Comparison of ENCODE assay signal across 17 cellular contexts in the genomic region with DNA sequence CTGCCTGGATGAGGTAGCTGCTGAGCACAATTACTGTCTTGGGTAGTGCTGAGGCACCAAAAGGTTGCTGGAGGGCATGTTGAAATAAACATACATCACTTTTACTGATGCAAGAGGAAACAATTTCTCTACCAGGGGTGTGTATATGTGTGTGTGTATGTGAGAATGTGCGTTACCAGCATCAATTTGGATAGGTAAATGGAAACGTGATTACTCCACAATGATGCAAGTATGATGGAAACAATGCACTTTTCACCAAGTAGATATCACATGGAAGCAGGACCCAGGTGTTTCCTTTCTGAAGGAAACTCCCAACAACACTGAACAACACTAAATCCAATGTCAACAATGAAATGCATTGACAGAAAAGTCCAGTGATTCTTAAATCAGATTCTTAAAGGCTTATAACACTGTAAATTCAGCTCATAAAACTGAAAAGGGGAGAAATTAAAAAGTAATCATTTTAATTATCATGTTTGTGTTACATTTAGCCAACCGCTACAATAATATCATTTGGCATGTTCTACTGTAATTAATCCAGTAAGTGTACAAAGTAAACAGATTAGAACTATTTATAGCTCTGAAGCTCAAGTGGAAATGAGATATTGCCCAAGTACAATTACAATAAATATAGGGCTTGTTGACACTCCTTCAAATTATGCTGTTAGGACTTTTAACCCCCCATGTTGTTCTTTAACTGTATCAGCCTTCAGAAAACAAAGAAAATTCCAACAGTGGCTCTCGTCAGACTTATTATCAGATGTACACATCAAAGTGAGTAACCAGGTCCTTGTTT. TPM values are rescaled to one million over a fixed set of nuclear protein-coding genes. Genes with fewer than 3 reads are reported as not detected.
DNase-seq lines count a peak whose midpoint lies in the region; ATAC-seq and TF ChIP-seq lines count a peak whose summit lies in the region.
"Had no signal": no experiment of that assay in that cellular context is flagged by ENCODE, and none has a peak within 500 bp of the region (broad histone marks: within the 10 kb centered on the region; RNA-seq: fewer than 3 reads in every experiment).

No MANE protein-coding gene starts in this region.

- H3K27ac ChIP-seq in RWPE2 (ENCODE audit: poor library complexity, severe bottlenecking), result no peak overlapping the region
- peak overlapping the region in 1 of 4 donors; percentile 44 for H3K27ac ChIP-seq in tibial nerve
- peak overlapping the region in 1 of 2 donors; percentile 62 for H3K27ac ChIP-seq in uterus
- no peak overlapping the region for H3K27ac ChIP-seq in left lung
- H3K27ac ChIP-seq: A549, right lobe of liver had no signal

- intact Hi-C loops in uterus (cut with DNase I; ENCODE audit: low total_unique reads) (no loop called here), left lung (cut with DNase I) (no loop called here)

- TF ChIP-seq EP300 in tibial nerve (IDR thresholded peaks at IDR 0.05), result peak; percentile 60 to 68

- peak; percentile 44 for ATAC-seq in RWPE2 (ENCODE audit: low read depth)
- no peak for ATAC-seq in left lung
- no peak for ATAC-seq in HG02610 (IDR thresholded peaks at IDR 0.05; ENCODE audit: unreplicated experiment)
- ATAC-seq: A549; activated CD4-positive, CD25-positive, alpha-beta regulatory T cell treated with anti-CD3 and anti-CD28 coated beads, Interleukin-2, amount 50 U/mL, for 24 hours had no signal

- TF ChIP-seq CTCF in RWPE2 (IDR thresholded peaks at IDR 0.05; ENCODE audit: poor library complexity, severe bottlenecking) (no peak), tibial nerve (IDR thresholded peaks at IDR 0.05) (no peak), uterus (IDR thresholded peaks at IDR 0.05) (no peak), left lung (IDR thresholded peaks at IDR 0.05) (no peak)

- H3K36me3 ChIP-seq in RWPE2 (ENCODE audit: low read depth) (no peaks in the 10 kb centered on the region), tibial nerve (no peaks in the 10 kb centered on the region), uterus (no peaks in the 10 kb centered on the region), left lung (no peaks in the 10 kb centered on the region)
- H3K36me3 ChIP-seq: right lobe of liver had no signal

- H3K4me3 ChIP-seq in RWPE2 (ENCODE audit: severe bottlenecking) (no peak overlapping the region), tibial nerve (no peak overlapping the region), uterus (no peak overlapping the region), left lung (no peak overlapping the region)
- H3K4me3 ChIP-seq: A549, right lobe of liver had no signal

- H3K9me3 ChIP-seq in RWPE2 (ENCODE audit: severe bottlenecking), result no peaks in the 10 kb centered on the region
- no peaks in the 10 kb centered on the region for H3K9me3 ChIP-seq in tibial nerve
- no peaks in the 10 kb centered on the region for H3K9me3 ChIP-seq in uterus
- no peaks in the 10 kb centered on the region for H3K9me3 ChIP-seq in left lung
- H3K9me3 ChIP-seq: A549, right lobe of liver had no signal

- DNase-seq in NCI-H510A treated with DMSO at 0.1 percent for 48 hours (lab: John Stamatoyannopoulos, UW) (peak; percentile 2), NCI-H510A (lab: John Stamatoyannopoulos, UW) (no peak), RWPE2 (ENCODE audit: low spot score) (no peak), glomerular endothelial cell (ENCODE audit: extremely low read depth, low read depth, low spot score) (peak; percentile 96), tibial nerve (ENCODE audit: low spot score in 2 of 2) (no peak), uterus (no peak), left lung (no peak)
- DNase-seq: activated gamma-delta T cell treated with Interleukin-2 at 50 U/mL for 16 hours; foreskin melanocyte; immature natural killer cell; mesendoderm; right lobe of liver; stimulated activated CD4-positive, alpha-beta T cell treated with anti-CD3 and anti-CD28 coated beads, Interleukin-4, amount 100 ng/mL, for 24 hours had no signal

- TF ChIP-seq POLR2A in tibial nerve (IDR thresholded peaks at IDR 0.05), result no peak
- no peak for TF ChIP-seq POLR2A in uterus (IDR thresholded peaks at IDR 0.05)

- WGBS in tibial nerve, 2 donors, result 63 to 71% methylated on average over 4 of the region's 4 CpGs

- H3K4me1 ChIP-seq in RWPE2 (ENCODE audit: insufficient read depth, poor library complexity, severe bottlenecking) (peaks cover 6% of the 10 kb centered on the region), tibial nerve (peaks cover 0 to 6% (median 3%) of the 10 kb centered on the region in 4 donors), uterus (no peaks in the 10 kb centered on the region), left lung (peaks cover 0 to 9% of the 10 kb centered on the region in 2 donors)
- H3K4me1 ChIP-seq: right lobe of liver had no signal

- H3K27me3 ChIP-seq in RWPE2 (ENCODE audit: insufficient read depth, poor library complexity, severe bottlenecking) (no peaks in the 10 kb centered on the region), tibial nerve (no peaks in the 10 kb centered on the region), uterus (no peaks in the 10 kb centered on the region), left lung (no peaks in the 10 kb centered on the region)
- H3K27me3 ChIP-seq: right lobe of liver had no signal

RNA-seq across cellular contexts. Expression of gene YIPF5, which starts 25.3 kb away (rescaled TPM):
- total RNA-seq in glomerular endothelial cell (47.8 and 70.4 TPM in 2 replicates), tibial nerve (10 to 100 TPM; 19.5 to 35.6 (median 31.6) TPM), uterus (100 to 1,000 TPM in 2 of 4 donors, 10 to 100 TPM in 2; 33.5 to 164 (median 86.3) TPM), left lung (10 to 100 TPM; 63.4 to 67.2 TPM)

RNA-seq across cellular contexts. Expression of gene KCTD16, which starts 25.5 kb away (rescaled TPM):
- total RNA-seq in glomerular endothelial cell (0.10 and 0.18 TPM in 2 replicates), tibial nerve (under 1 TPM; under 0.01 to 0.44 (median 0.41) TPM), uterus (1 to 10 TPM in 1 of 4 donors, under 1 TPM in 2, not detected in 1; 0.12 to 2.4 (median 0.26) TPM), left lung (under 1 TPM; 0.60 to 0.73 TPM)
- total RNA-seq: T-helper 1 cell treated with Interleukin-12 subunit alpha and Interleukin-12 subunit beta and Interleukin-4 antibody, amounts not matched to agents 30 ng/mL and 1 ng/mL, for 36 hours had no signal

Comparison
In these comparisons a context has a peak if more than half of its experiments do, and no peak if none do; other contexts are left out.
1. DNase-seq: peak in NCI-H510A treated with DMSO at 0.1 percent for 48 hours (single experiment) and glomerular endothelial cell (single experiment); none in NCI-H510A (single experiment), RWPE2 (single experiment), tibial nerve (0 of 2), uterus (0 of 2) and left lung (0 of 2).